1 cellular context compared by ENCODE assay signal in genomic region chr1:212514782-212515181, GRCh38.
TF ChIP-seq lines count a peak whose summit lies in the region.

No MANE protein-coding gene starts in this region.

TF ChIP-seq in H1, 55 proteins besides CTCF, POLR2A, EP300 and RAD21 (continued from another document):
- TF ChIP-seq, protein P1, sequence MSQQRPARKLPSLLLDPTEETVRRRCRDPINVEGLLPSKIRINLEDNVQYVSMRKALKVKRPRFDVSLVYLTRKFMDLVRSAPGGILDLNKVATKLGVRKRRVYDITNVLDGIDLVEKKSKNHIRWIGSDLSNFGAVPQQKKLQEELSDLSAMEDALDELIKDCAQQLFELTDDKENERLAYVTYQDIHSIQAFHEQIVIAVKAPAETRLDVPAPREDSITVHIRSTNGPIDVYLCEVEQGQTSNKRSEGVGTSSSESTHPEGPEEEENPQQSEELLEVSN (IDR thresholded peaks at IDR 0.05) = peak; percentile 48
